Comparison of ENCODE assay signal across 20 cellular contexts in the genomic region with DNA sequence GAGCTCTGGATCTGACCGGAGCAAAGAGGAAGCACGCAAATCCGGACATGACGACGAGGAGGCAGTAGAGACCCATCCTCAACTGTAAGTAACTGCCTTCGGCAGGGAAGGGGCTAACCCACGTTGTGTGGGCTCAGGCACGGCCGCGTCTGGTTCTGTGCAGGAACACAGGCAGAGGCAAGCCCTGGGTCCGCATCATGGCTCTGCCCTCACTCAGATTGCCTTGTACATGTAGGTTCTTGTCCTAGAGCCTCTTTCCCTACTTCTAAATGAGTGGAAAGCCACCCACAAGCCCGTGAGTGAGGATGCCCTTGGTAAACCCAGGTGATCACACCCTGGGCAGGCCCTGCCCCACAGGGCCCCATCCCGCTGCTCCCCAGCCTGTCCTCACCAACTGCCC.
"Had no signal": no experiment of that assay in that cellular context is flagged by ENCODE, and none has a peak within 500 bp of the region (broad histone marks: within the 10 kb centered on the region; RNA-seq: fewer than 3 reads in every experiment).

No MANE protein-coding gene starts in this region.

- H3K27me3 ChIP-seq: left lung had no signal

- H3K4me1 ChIP-seq: left lung, prostate gland had no signal

- H3K4me3 Mint-ChIP-seq: activated B cell treated with CpG ODN at 0.5 μM for 24 hours; activated CD8-positive, alpha-beta T cell treated with anti-CD3 and anti-CD28 coated beads, Interleukin-2, amount 10 ng/mL, durations not matched to agents 7 days and 5 days; activated naive CD8-positive, alpha-beta T cell; activated T-cell treated with anti-CD3 and anti-CD28 coated beads, Interleukin-2, amount 50 U/mL, for 72 hours; central memory CD8-positive, alpha-beta T cell; nephron; T-helper 2 cell treated with Interferon-gamma antibody and Interleukin-4, amounts not matched to agents 5 μg/mL and 100 μg/mL, for 36 hours had no signal

- H3K4me3 ChIP-seq: coronary artery, left lung, prostate gland, skin epidermis had no signal

- ATAC-seq: activated CD8-positive, alpha-beta T cell treated with anti-CD3 and anti-CD28 coated beads, Interleukin-2, amount 10 ng/mL, durations not matched to agents 7 days and 5 days; activated T-cell treated with anti-CD3 and anti-CD28 coated beads, Interleukin-2, amount 50 U/mL, for 72 hours; left lung had no signal

- H3K4me1 Mint-ChIP-seq: activated B cell treated with CpG ODN at 0.5 μM for 24 hours, nephron had no signal

- H3K27me3 Mint-ChIP-seq: activated B cell treated with CpG ODN at 0.5 μM for 24 hours; activated naive CD8-positive, alpha-beta T cell; central memory CD8-positive, alpha-beta T cell had no signal

- H3K9me3 ChIP-seq: left lung, prostate gland had no signal

- H3K27ac Mint-ChIP-seq: activated B cell treated with CpG ODN at 0.5 μM for 24 hours; activated CD8-positive, alpha-beta T cell treated with anti-CD3 and anti-CD28 coated beads, Interleukin-2, amount 10 ng/mL, durations not matched to agents 7 days and 5 days; activated naive CD8-positive, alpha-beta T cell; activated T-cell treated with anti-CD3 and anti-CD28 coated beads, Interleukin-2, amount 50 U/mL, for 72 hours; nephron; T-helper 2 cell treated with Interferon-gamma antibody and Interleukin-4, amounts not matched to agents 5 μg/mL and 100 μg/mL, for 36 hours had no signal

- H3K27ac ChIP-seq: coronary artery, left lung, prostate gland had no signal

- H3K36me3 Mint-ChIP-seq: activated naive CD8-positive, alpha-beta T cell had no signal

- DNase-seq: activated B cell treated with CpG ODN at 0.5 μM for 24 hours; activated CD4-positive, alpha-beta T cell treated with anti-CD3 and anti-CD28 coated beads for 48 hours; activated CD8-positive, alpha-beta memory T cell treated with anti-CD3 and anti-CD28 coated beads, Interleukin-2, amount 50 U/mL, for 4 hours; activated CD8-positive, alpha-beta T cell treated with anti-CD3 and anti-CD28 coated beads, Interleukin-2, amount 10 ng/mL, durations not matched to agents 7 days and 5 days; activated gamma-delta T cell treated with Interleukin-2 at 50 U/mL for 16 hours; activated T-cell treated with anti-CD3 and anti-CD28 coated beads, Interleukin-2, amount 50 U/mL, for 72 hours; amniotic stem cell; erythroblast; left lung; occipital lobe; right cardiac atrium; stimulated activated CD4-positive, alpha-beta T cell treated with anti-CD3 and anti-CD28 coated beads, Interleukin-4, amount 100 ng/mL, for 24 hours; stimulated activated naive CD4-positive, alpha-beta T cell treated with Interleukin-2 at 50 U/mL for 16 hours had no signal

- H3K9me3 Mint-ChIP-seq: activated B cell treated with CpG ODN at 0.5 μM for 24 hours; activated T-cell treated with anti-CD3 and anti-CD28 coated beads, Interleukin-2, amount 50 U/mL, for 72 hours; central memory CD8-positive, alpha-beta T cell; nephron; T-helper 2 cell treated with Interferon-gamma antibody and Interleukin-4, amounts not matched to agents 5 μg/mL and 100 μg/mL, for 36 hours had no signal
